Comparison of ENCODE assay signal across 14 cellular contexts in genomic region chr1:201457508-201457960, GRCh38. TPM values are rescaled to one million over a fixed set of nuclear protein-coding genes. Genes with fewer than 3 reads are reported as not detected.
DNase-seq lines count a peak whose midpoint lies in the region; ATAC-seq and TF ChIP-seq lines count a peak whose summit lies in the region.
"Had no signal": no experiment of that assay in that cellular context is flagged by ENCODE, and none has a peak within 500 bp of the region (broad histone marks: within the 10 kb centered on the region; RNA-seq: fewer than 3 reads in every experiment).

No MANE protein-coding gene starts in this region.

- H3K27ac ChIP-seq in right atrium auricular region (peak overlapping the region; percentile 51 to 74), mucosa of rectum (ENCODE audit: low read depth in 2 of 2, low read length in 2 of 2) (peak overlapping the region; percentile 55 to 59)
- H3K27ac ChIP-seq: neutrophil, WERI-Rb-1 had no signal

- POLR2A ChIA-PET in naive thymus-derived CD8-positive, alpha-beta T cell (lab: Charles Lee): no interaction called here

- ATAC-seq in Right ventricle myocardium inferior (no peak), GM18511 (IDR thresholded peaks at IDR 0.05; ENCODE audit: unreplicated experiment) (no peak), HG03521 (IDR thresholded peaks at IDR 0.05; ENCODE audit: unreplicated experiment) (no peak)
- no peak for ATAC-seq in naive thymus-derived CD8-positive, alpha-beta T cell

- H3K27me3 ChIP-seq in right atrium auricular region: no peaks in the 10 kb centered on the region
- no peaks in the 10 kb centered on the region for H3K27me3 ChIP-seq in mucosa of rectum (ENCODE audit: control insufficient read depth in 2 of 2, insufficient read depth in 2 of 2, low read length in 2 of 2)

- DNase-seq in right atrium auricular region (ENCODE audit: low spot score) (no peak), Right ventricle myocardium inferior (ENCODE audit: missing footprints) (no peak), cardiac fibroblast (ENCODE audit: low read depth in 2 of 2) (peak; percentile 34 to 61)
- DNase-seq in naive thymus-derived CD8-positive, alpha-beta T cell: no peak
- no peak for DNase-seq in central memory CD4-positive, alpha-beta T cell
- DNase-seq: DMS79; stimulated activated naive B cell treated with anti-CD40 and anti-IgM and Interleukin-4, amounts not matched to agents 10 μg/mL and 1 μg/mL and 100 μg/mL, for 72 hours; WERI-Rb-1 had no signal

- H3K27me3 Mint-ChIP-seq in naive thymus-derived CD8-positive, alpha-beta T cell: peaks cover 0 to 11% (median 7%) of the 10 kb centered on the region in 5 donors

- no peaks in the 10 kb centered on the region for H3K36me3 Mint-ChIP-seq in naive thymus-derived CD8-positive, alpha-beta T cell
- H3K36me3 Mint-ChIP-seq: stimulated activated naive B cell treated with anti-CD40 and anti-IgM and Interleukin-4, amounts not matched to agents 10 μg/mL and 1 μg/mL and 100 μg/mL, for 72 hours had no signal

- H3K4me3 ChIP-seq in right atrium auricular region (no peak overlapping the region), cardiac fibroblast (replicated peaks in 1 of 2; ENCODE audit: low read depth in 2 of 2, low read length in 2 of 2) (no peak overlapping the region), mucosa of rectum (ENCODE audit: low read length in 2 of 2) (no peak overlapping the region)

- H3K4me1 Mint-ChIP-seq in naive thymus-derived CD8-positive, alpha-beta T cell: peaks cover 0 to 3% (median 0%) of the 10 kb centered on the region in 4 donors

- intact Hi-C loops in Right ventricle myocardium inferior (cut with DNase I): no loop called here

- H3K36me3 ChIP-seq in right atrium auricular region (no peaks in the 10 kb centered on the region), mucosa of rectum (ENCODE audit: control insufficient read depth in 2 of 2, insufficient read depth in 2 of 2, low read length in 2 of 2) (no peaks in the 10 kb centered on the region)
- H3K36me3 ChIP-seq: neutrophil, WERI-Rb-1 had no signal

- peaks cover 0 to 2% (median 0%) of the 10 kb centered on the region in 9 donors for H3K9me3 Mint-ChIP-seq in naive thymus-derived CD8-positive, alpha-beta T cell
- H3K9me3 Mint-ChIP-seq: stimulated activated naive B cell treated with anti-CD40 and anti-IgM and Interleukin-4, amounts not matched to agents 10 μg/mL and 1 μg/mL and 100 μg/mL, for 72 hours had no signal

- TF ChIP-seq CTCF in right atrium auricular region (IDR thresholded peaks at IDR 0.05) (no peak), cardiac fibroblast (IDR thresholded peaks at IDR 0.05; ENCODE audit: low read depth, low read length) (no peak)

- H3K9me3 ChIP-seq in right atrium auricular region (no peaks in the 10 kb centered on the region), mucosa of rectum (ENCODE audit: control insufficient read depth in 2 of 2, low read length in 2 of 2) (no peaks in the 10 kb centered on the region)
- H3K9me3 ChIP-seq: neutrophil had no signal

- H3K27ac Mint-ChIP-seq in naive thymus-derived CD8-positive, alpha-beta T cell: no peak overlapping the region
- H3K27ac Mint-ChIP-seq: stimulated activated naive B cell treated with anti-CD40 and anti-IgM and Interleukin-4, amounts not matched to agents 10 μg/mL and 1 μg/mL and 100 μg/mL, for 72 hours had no signal

- H3K4me1 ChIP-seq in right atrium auricular region (peaks cover 0 to 48% of the 10 kb centered on the region in 2 donors), mucosa of rectum (ENCODE audit: control insufficient read depth in 2 of 2, insufficient read depth in 2 of 2, low read length in 2 of 2) (peaks cover 6% of the 10 kb centered on the region in 2 donors)

- H3K9ac ChIP-seq in mucosa of rectum (ENCODE audit: low read depth in 1 of 2, low read length in 2 of 2): no peak overlapping the region

- no peak overlapping the region for H3K4me3 Mint-ChIP-seq in naive thymus-derived CD8-positive, alpha-beta T cell
- H3K4me3 Mint-ChIP-seq: stimulated activated naive B cell treated with anti-CD40 and anti-IgM and Interleukin-4, amounts not matched to agents 10 μg/mL and 1 μg/mL and 100 μg/mL, for 72 hours had no signal

RNA-seq across cellular contexts. Expression of gene PHLDA3, which starts 11.5 kb away (rescaled TPM):
- total RNA-seq in right atrium auricular region (10 to 100 TPM; 29.5 to 31.9 TPM), Right ventricle myocardium inferior (24.3 TPM)
- under 1 TPM; 0.55 to 0.60 TPM for total RNA-seq in naive thymus-derived CD8-positive, alpha-beta T cell
- polyA plus RNA-seq in naive thymus-derived CD8-positive, alpha-beta T cell: not detected

RNA-seq across cellular contexts. Expression of gene TNNI1, which starts 36.0 kb away (rescaled TPM):
- total RNA-seq in right atrium auricular region: 100 to 1,000 TPM in 1 of 2 donors, 10 to 100 TPM in 1; 17.5 to 177 TPM
- total RNA-seq in Right ventricle myocardium inferior: 1.4 TPM
- not detected for total RNA-seq in naive thymus-derived CD8-positive, alpha-beta T cell
- not detected for polyA plus RNA-seq in naive thymus-derived CD8-positive, alpha-beta T cell
- total RNA-seq: esophagus mucosa, kidney epithelial cell had no signal

RNA-seq across cellular contexts. Expression of gene CSRP1, which starts 49.4 kb away (rescaled TPM):
- total RNA-seq in right atrium auricular region (100 to 1,000 TPM; 138 to 719 TPM), Right ventricle myocardium inferior (64.6 TPM)
- total RNA-seq in naive thymus-derived CD8-positive, alpha-beta T cell: 10 to 100 TPM; 21.8 to 22.4 TPM
- 10 to 100 TPM; 43.3 to 48.2 (median 46.1) TPM for polyA plus RNA-seq in naive thymus-derived CD8-positive, alpha-beta T cell

RNA-seq across cellular contexts. Expression of gene LAD1, which starts 58.4 kb away (rescaled TPM):
- total RNA-seq in right atrium auricular region (1 to 10 TPM; 1.4 to 8.8 TPM), Right ventricle myocardium inferior (2.4 TPM)
- not detected for total RNA-seq in naive thymus-derived CD8-positive, alpha-beta T cell
- polyA plus RNA-seq in naive thymus-derived CD8-positive, alpha-beta T cell: not detected

Comparison
In these comparisons a context has a peak if more than half of its experiments do, and no peak if none do; other contexts are left out.
1. DNase-seq: peak in cardiac fibroblast (2 of 2); none in right atrium auricular region (single experiment), Right ventricle myocardium inferior (single experiment), naive thymus-derived CD8-positive, alpha-beta T cell (0 of 10) and central memory CD4-positive, alpha-beta T cell (single experiment).
2. RNA of gene PHLDA3, which starts 11.5 kb away (total RNA-seq): 29.5 to 31.9 TPM in right atrium auricular region and 24.3 TPM in Right ventricle myocardium inferior (single experiment); 0.55 to 0.60 TPM in naive thymus-derived CD8-positive, alpha-beta T cell; every median in the first group is over 10 times any median in the second.